Comparison of ENCODE assay signal across 9 cellular contexts in genomic region chr13:100247937-100248336, GRCh38.
"Had no signal": no experiment of that assay in that cellular context is flagged by ENCODE, and none has a peak within 500 bp of the region (broad histone marks: within the 10 kb centered on the region; RNA-seq: fewer than 3 reads in every experiment).

No MANE protein-coding gene starts in this region.

- H2AFZ ChIP-seq: GM23248 had no signal

- H3K36me3 ChIP-seq: HAP-1 had no signal

- H3K9ac ChIP-seq: GM23248 had no signal

- ATAC-seq: HCT116, HepG2 had no signal

- H3K27ac ChIP-seq: GM23248, HL-60 had no signal

- DNase-seq: GM23248, GOT3, H7, HFFc6, KG1 had no signal

- FAIRE-seq: HepG2 had no signal

- H3K4me3 ChIP-seq: GM23248, HAP-1 had no signal

- H3K4me1 ChIP-seq: HAP-1 had no signal

- H3K9me3 ChIP-seq: HAP-1 had no signal
